ENCODE assay signal across 10 cellular contexts in genomic region chr1:210464519-210465039, GRCh38.
DNase-seq lines count a peak whose midpoint lies in the region; ATAC-seq lines count a peak whose summit lies in the region.
"Had no signal": no experiment of that assay in that cellular context is flagged by ENCODE, and none has a peak within 500 bp of the region (broad histone marks: within the 10 kb centered on the region; RNA-seq: fewer than 3 reads in every experiment).

No MANE protein-coding gene starts in this region.

- CTCF ChIA-PET in CD4-positive, alpha-beta memory T cell (lab: Charles Lee; ENCODE audit: partially characterized antibody) = no interaction called here

- H3K27me3 ChIP-seq in CD4-positive, alpha-beta memory T cell (ENCODE audit: insufficient read depth, low read length) = no peaks in the 10 kb centered on the region

- peak overlapping the region in 1 of 7 donors; percentile 48 for H3K27ac Mint-ChIP-seq in CD4-positive, alpha-beta memory T cell
- H3K27ac Mint-ChIP-seq: CD8-positive, alpha-beta T cell had no signal

- DNase-seq in stimulated activated CD4-positive, alpha-beta T cell treated with anti-CD3 and anti-CD28 coated beads, Interleukin-15, amount 100 ng/mL, for 24 hours = peak; percentile 22
- DNase-seq in stimulated activated CD4-positive, alpha-beta T cell treated with anti-CD3 and anti-CD28 coated beads, Interleukin-4, amount 100 ng/mL, for 1 hour = no peak
- DNase-seq in NCI-H2029 (lab: John Stamatoyannopoulos, UW) (peak; percentile 78), astrocyte of the hippocampus (ENCODE audit: low read depth, low spot score) (peak; percentile 58), dedifferentiated amniotic fluid mesenchymal stem cell (ENCODE audit: extremely low spot score) (no peak), foreskin melanocyte (no peak), sciatic nerve (ENCODE audit: low spot score) (no peak)
- DNase-seq in CD4-positive, alpha-beta memory T cell = no peak
- DNase-seq: CD8-positive, alpha-beta T cell; NCI-H2227 treated with DMSO at 0.1 percent for 48 hours had no signal

- no peaks in the 10 kb centered on the region for H3K36me3 ChIP-seq in CD4-positive, alpha-beta memory T cell (ENCODE audit: insufficient read depth, low read length)

- H3K9me3 ChIP-seq in CD4-positive, alpha-beta memory T cell (ENCODE audit: control insufficient read depth in 1 of 2, low read length in 2 of 2) = no peaks in the 10 kb centered on the region

- POLR2A ChIA-PET in CD4-positive, alpha-beta memory T cell (lab: Charles Lee; ENCODE audit: partially characterized antibody) = no interaction called here

- peaks cover 6 to 27% of the 10 kb centered on the region in 2 donors for H3K36me3 Mint-ChIP-seq in CD4-positive, alpha-beta memory T cell

- no peak for ATAC-seq in sciatic nerve
- ATAC-seq: CD8-positive, alpha-beta T cell had no signal

- peaks cover 0 to 6% (median 4%) of the 10 kb centered on the region in 4 donors for H3K4me1 Mint-ChIP-seq in CD4-positive, alpha-beta memory T cell

- no peaks in the 10 kb centered on the region for H3K4me1 ChIP-seq in CD4-positive, alpha-beta memory T cell (ENCODE audit: insufficient read depth, low read length)

- no peaks in the 10 kb centered on the region for H3K9me3 Mint-ChIP-seq in CD4-positive, alpha-beta memory T cell
- H3K9me3 Mint-ChIP-seq: CD8-positive, alpha-beta T cell had no signal

- intact Hi-C loops in CD4-positive, alpha-beta memory T cell (cut with micrococcal nuclease) = no loop called here
- intact Hi-C loops in sciatic nerve (cut with DNase I) = no loop called here

- no peak overlapping the region for H3K27ac ChIP-seq in CD4-positive, alpha-beta memory T cell (ENCODE audit: low read depth, low read length)

- no peaks in the 10 kb centered on the region for H3K27me3 Mint-ChIP-seq in CD4-positive, alpha-beta memory T cell

- no peak overlapping the region for H3K4me3 ChIP-seq in CD4-positive, alpha-beta memory T cell (ENCODE audit: low read length in 2 of 2)

- H3K4me3 Mint-ChIP-seq in CD4-positive, alpha-beta memory T cell = no peak overlapping the region
- H3K4me3 Mint-ChIP-seq: CD8-positive, alpha-beta T cell had no signal

Comparison
In these comparisons a context has a peak if more than half of its experiments do, and no peak if none do; other contexts are left out.
1. DNase-seq: peak in stimulated activated CD4-positive, alpha-beta T cell treated with anti-CD3 and anti-CD28 coated beads, Interleukin-15, amount 100 ng/mL, for 24 hours (single experiment), NCI-H2029 (single experiment) and astrocyte of the hippocampus (single experiment); none in stimulated activated CD4-positive, alpha-beta T cell treated with anti-CD3 and anti-CD28 coated beads, Interleukin-4, amount 100 ng/mL, for 1 hour (single experiment), dedifferentiated amniotic fluid mesenchymal stem cell (single experiment), CD4-positive, alpha-beta memory T cell (0 of 5), foreskin melanocyte (single experiment) and sciatic nerve (single experiment).